In genomic region chr17:71975998-71976649, GRCh38 we compare ENCODE assay signal across 9 cellular contexts.
DNase-seq lines count a peak whose midpoint lies in the region; ATAC-seq, FAIRE-seq and TF ChIP-seq lines count a peak whose summit lies in the region.
"Had no signal": no experiment of that assay in that cellular context is flagged by ENCODE, and none has a peak within 500 bp of the region (broad histone marks: within the 10 kb centered on the region; RNA-seq: fewer than 3 reads in every experiment).

No MANE protein-coding gene starts in this region.

- 34% methylated on average over 15 of the region's 15 CpGs for WGBS in right cardiac atrium

- H3K4me1 ChIP-seq in astrocyte (ENCODE audit: insufficient read depth, low read length) (peaks cover 16% of the 10 kb centered on the region), right cardiac atrium (ENCODE audit: control insufficient read depth, insufficient read depth, low read length) (no peaks in the 10 kb centered on the region), gastrocnemius medialis (peaks cover 14 to 17% of the 10 kb centered on the region in 2 donors)

- no peak overlapping the region for H3K4me3 Mint-ChIP-seq in astrocyte (ENCODE audit: unreplicated experiment)
- H3K4me3 Mint-ChIP-seq: natural killer cell had no signal

- H3K9me3 ChIP-seq in astrocyte (ENCODE audit: insufficient read depth, low read depth, low read length) (peaks cover 5% of the 10 kb centered on the region), right cardiac atrium (ENCODE audit: control insufficient read depth, low read length) (no peaks in the 10 kb centered on the region), gastrocnemius medialis (no peaks in the 10 kb centered on the region)

- peak; percentile 98 to 99 for ATAC-seq in right cardiac atrium
- ATAC-seq in gastrocnemius medialis = peak; percentile 90 to 96
- ATAC-seq in GM21447 (IDR thresholded peaks at IDR 0.05; ENCODE audit: unreplicated experiment) = no peak
- ATAC-seq: natural killer cell had no signal

- no peaks in the 10 kb centered on the region for H3K36me3 ChIP-seq in astrocyte (ENCODE audit: insufficient read depth, low read length)
- no peaks in the 10 kb centered on the region for H3K36me3 ChIP-seq in gastrocnemius medialis

- H3K27ac ChIP-seq in astrocyte (ENCODE audit: low read depth, low read length) (peak overlapping the region; percentile 90), right cardiac atrium (ENCODE audit: low read length) (no peak overlapping the region), gastrocnemius medialis (peak overlapping the region; percentile 85 to 95 (median 92))

- peak overlapping the region; percentile 96 for H3K4me2 ChIP-seq in astrocyte (ENCODE audit: low read length)

- no peak for TF ChIP-seq POLR2A in gastrocnemius medialis (IDR thresholded peaks at IDR 0.05)

- TF ChIP-seq CTCF in astrocyte (IDR thresholded peaks at IDR 0.05; ENCODE audit: insufficient read depth, low read depth, low read length) = no peak
- TF ChIP-seq CTCF in gastrocnemius medialis (IDR thresholded peaks at IDR 0.05 in 4 of 5, conservative IDR thresholded peaks at IDR 0.05 in 1 of 5) = no peak

- H3K36me3 Mint-ChIP-seq in astrocyte (ENCODE audit: low read depth, unreplicated experiment) = no peaks in the 10 kb centered on the region
- H3K36me3 Mint-ChIP-seq: natural killer cell had no signal

- peak overlapping the region; percentile 79 for H3K9ac ChIP-seq in astrocyte (ENCODE audit: low read length)

- no peaks in the 10 kb centered on the region for H3K79me2 ChIP-seq in astrocyte (ENCODE audit: insufficient read depth, low read length)

- peak overlapping the region; percentile 27 for H3K4me3 ChIP-seq in astrocyte (ENCODE audit: insufficient read depth, low read depth, low read length)
- H3K4me3 ChIP-seq in right cardiac atrium (ENCODE audit: low read length) = no peak overlapping the region
- peak overlapping the region; percentile 47 to 61 (median 54) for H3K4me3 ChIP-seq in gastrocnemius medialis

- peak; percentile 43 for FAIRE-seq in astrocyte (lab: Jason Lieb, UNC)

- H3K4me1 Mint-ChIP-seq in astrocyte (ENCODE audit: low read depth, unreplicated experiment) = peaks cover 7% of the 10 kb centered on the region
- H3K4me1 Mint-ChIP-seq: natural killer cell had no signal

- H2AFZ ChIP-seq in astrocyte (ENCODE audit: low read depth, low read length) = peak overlapping the region; percentile 79

- intact Hi-C loops in right cardiac atrium (cut with DNase I) (no loop called here), gastrocnemius medialis (cut with DNase I; ENCODE audit: low total_unique reads) (loop anchor here (1.0 kb wide), 1 partner anchor 10 kb away; no protein-coding TSS in a partner anchor)

- peaks cover 3% of the 10 kb centered on the region for H3K9me3 Mint-ChIP-seq in astrocyte (ENCODE audit: unreplicated experiment)

- in situ Hi-C loops in gastrocnemius medialis (cut with MboI; ENCODE audit: low sequenced_read_pairs in 4 of 4) = loop anchor here in 1 of 4 donors (5.0 kb wide), 1 partner anchor 64 kb away; no protein-coding TSS in a partner anchor

- H4K20me1 ChIP-seq in astrocyte (ENCODE audit: insufficient read depth, low read length) = no peaks in the 10 kb centered on the region

- H3K27me3 ChIP-seq in astrocyte (ENCODE audit: insufficient read depth, low read length) = no peaks in the 10 kb centered on the region
- no peaks in the 10 kb centered on the region for H3K27me3 ChIP-seq in right cardiac atrium (ENCODE audit: control insufficient read depth, insufficient read depth)
- no peaks in the 10 kb centered on the region for H3K27me3 ChIP-seq in gastrocnemius medialis

- peaks cover 4% of the 10 kb centered on the region for H3K27me3 Mint-ChIP-seq in astrocyte (ENCODE audit: low read depth, unreplicated experiment)

- DNase-seq in H4 (ENCODE audit: low spot score) (peak; percentile 96), astrocyte (ENCODE audit: low read depth) (peak; percentile 96), right cardiac atrium (peak; percentile 93 to 95 (median 93)), gastrocnemius medialis (peak; percentile 91 to 97), NCI-H345 (lab: John Stamatoyannopoulos, UW) (no peak), activated gamma-delta T cell (lab: John Stamatoyannopoulos, UW) (no peak)
- no peak for DNase-seq in activated CD4-positive, alpha-beta T cell treated with anti-CD3 and anti-CD28 coated beads for 4 hours
- DNase-seq: natural killer cell had no signal

- no peak overlapping the region for H3K27ac Mint-ChIP-seq in astrocyte (ENCODE audit: unreplicated experiment)
- H3K27ac Mint-ChIP-seq: natural killer cell had no signal

Comparison
In these comparisons a context has a peak if more than half of its experiments do, and no peak if none do; other contexts are left out.
1. DNase-seq: peak in H4 (single experiment), astrocyte (single experiment), right cardiac atrium (3 of 3) and gastrocnemius medialis (2 of 2); none in activated CD4-positive, alpha-beta T cell treated with anti-CD3 and anti-CD28 coated beads for 4 hours (0 of 2), NCI-H345 (single experiment) and activated gamma-delta T cell (single experiment).